Comparison of ENCODE assay signal across 22 cellular contexts in genomic region chr12:21416611-21417121, GRCh38. TPM values are rescaled to one million over a fixed set of nuclear protein-coding genes. Genes with fewer than 3 reads are reported as not detected.
DNase-seq lines count a peak whose midpoint lies in the region; ATAC-seq and TF ChIP-seq lines count a peak whose summit lies in the region.
"Had no signal": no experiment of that assay in that cellular context is flagged by ENCODE, and none has a peak within 500 bp of the region (broad histone marks: within the 10 kb centered on the region; RNA-seq: fewer than 3 reads in every experiment).

No MANE protein-coding gene starts in this region.

- no peak overlapping the region for H3K4me3 Mint-ChIP-seq in neural progenitor cell
- H3K4me3 Mint-ChIP-seq in activated naive CD4-positive, alpha-beta T cell treated with anti-CD3 and anti-CD28 coated beads for 36 hours, result no peak overlapping the region
- H3K4me3 Mint-ChIP-seq in CD8-positive, alpha-beta memory T cell, result no peak overlapping the region
- H3K4me3 Mint-ChIP-seq: naive B cell had no signal

- H3K4me3 ChIP-seq in fibroblast of lung (replicated peaks in 1 of 4; ENCODE audit: control extremely low read depth in 1 of 4, insufficient read depth in 1 of 4, low read depth in 3 of 4, low read length in 4 of 4) (no peak overlapping the region), neural progenitor cell (no peak overlapping the region)
- no peak overlapping the region for H3K4me3 ChIP-seq in CD8-positive, alpha-beta memory T cell (ENCODE audit: low read length)
- H3K4me3 ChIP-seq: coronary artery, esophagus squamous epithelium, MG63, suprapubic skin had no signal

- H3F3A ChIP-seq in neural progenitor cell (ENCODE audit: low read depth), result no peaks in the 10 kb centered on the region

- TF ChIP-seq CTCF in fibroblast of lung (conservative IDR thresholded peaks at IDR 0.05 in 1 of 2, IDR thresholded peaks at IDR 0.05 in 1 of 2; ENCODE audit: low read depth in 1 of 2, low read length in 2 of 2) (no peak), neural progenitor cell (IDR thresholded peaks at IDR 0.05) (no peak)

- no peaks in the 10 kb centered on the region for H3K36me3 ChIP-seq in fibroblast of lung (ENCODE audit: control insufficient read depth, insufficient read depth, low read length)
- H3K36me3 ChIP-seq in neural progenitor cell, result no peaks in the 10 kb centered on the region
- H3K36me3 ChIP-seq in CD8-positive, alpha-beta memory T cell (ENCODE audit: insufficient read depth, low read length), result no peaks in the 10 kb centered on the region
- H3K36me3 ChIP-seq: BE2C, esophagus squamous epithelium, MG63, suprapubic skin, WERI-Rb-1 had no signal

- H3K27me3 ChIP-seq in fibroblast of lung (ENCODE audit: control insufficient read depth, insufficient read depth, low read length) (no peaks in the 10 kb centered on the region), neural progenitor cell (no peaks in the 10 kb centered on the region)
- H3K27me3 ChIP-seq in CD8-positive, alpha-beta memory T cell (ENCODE audit: insufficient read depth, low read length, poor library complexity, severe bottlenecking), result peaks cover 4% of the 10 kb centered on the region
- H3K27me3 ChIP-seq: MG63, suprapubic skin had no signal

- CTCF ChIA-PET in activated naive CD4-positive, alpha-beta T cell treated with anti-CD3 and anti-CD28 coated beads for 36 hours (lab: Charles Lee), result no interaction called here
- CTCF ChIA-PET in CD8-positive, alpha-beta memory T cell (lab: Charles Lee), result no interaction called here

- H3K9ac ChIP-seq in fibroblast of lung (ENCODE audit: insufficient read depth, low read length) (no peak overlapping the region), neural progenitor cell (no peak overlapping the region)

- no peaks in the 10 kb centered on the region for H4K20me1 ChIP-seq in fibroblast of lung (ENCODE audit: control insufficient read depth, extremely low read depth, insufficient read depth, low read length)
- no peaks in the 10 kb centered on the region for H4K20me1 ChIP-seq in neural progenitor cell (ENCODE audit: low read depth)

- peaks cover 11% of the 10 kb centered on the region for H3K4me1 Mint-ChIP-seq in neural progenitor cell
- no peaks in the 10 kb centered on the region for H3K4me1 Mint-ChIP-seq in activated naive CD4-positive, alpha-beta T cell treated with anti-CD3 and anti-CD28 coated beads for 36 hours (ENCODE audit: low read depth)
- H3K4me1 Mint-ChIP-seq in CD8-positive, alpha-beta memory T cell, result no peaks in the 10 kb centered on the region
- H3K4me1 Mint-ChIP-seq: naive B cell had no signal

- intact Hi-C loops in activated naive CD4-positive, alpha-beta T cell treated with anti-CD3 and anti-CD28 coated beads for 36 hours (cut with micrococcal nuclease), result loop anchor here (10.0 kb wide), 1 partner anchor 358 kb away; the partner anchor contains the start of gene KCNJ8
- intact Hi-C loops in left cardiac atrium (cut with DNase I), result no loop called here

- H3K27ac ChIP-seq in fibroblast of lung (ENCODE audit: insufficient read depth, low read length) (no peak overlapping the region), neural progenitor cell (no peak overlapping the region)
- no peak overlapping the region for H3K27ac ChIP-seq in CD8-positive, alpha-beta memory T cell (ENCODE audit: low read depth, low read length)
- H3K27ac ChIP-seq: coronary artery, esophagus squamous epithelium, suprapubic skin, WERI-Rb-1 had no signal

- H3K9me3 ChIP-seq in fibroblast of lung (ENCODE audit: control insufficient read depth, insufficient read depth, low read depth, low read length) (no peaks in the 10 kb centered on the region), neural progenitor cell (ENCODE audit: low read depth) (no peaks in the 10 kb centered on the region)
- H3K9me3 ChIP-seq in CD8-positive, alpha-beta memory T cell (ENCODE audit: low read length), result no peaks in the 10 kb centered on the region
- H3K9me3 ChIP-seq: BE2C, esophagus squamous epithelium, MG63, suprapubic skin had no signal

- peak overlapping the region; percentile 35 for H3K27ac Mint-ChIP-seq in neural progenitor cell
- no peak overlapping the region for H3K27ac Mint-ChIP-seq in activated naive CD4-positive, alpha-beta T cell treated with anti-CD3 and anti-CD28 coated beads for 36 hours
- H3K27ac Mint-ChIP-seq in CD8-positive, alpha-beta memory T cell, result peak overlapping the region in 1 of 8 donors; percentile 29
- H3K27ac Mint-ChIP-seq: activated T-helper 2 cell treated with anti-CD3 and anti-CD28 coated beads, Interferon-gamma antibody, Interleukin-2, Interleukin-4, amounts not matched to agents 10 μg/mL and 5 μg/mL and 100 μg/mL, durations not matched to agents 14 hours and 24 hours and 36 hours; naive B cell had no signal

- POLR2A ChIA-PET in CD8-positive, alpha-beta memory T cell (lab: Charles Lee), result no interaction called here

- no peaks in the 10 kb centered on the region for H3K36me3 Mint-ChIP-seq in neural progenitor cell
- no peaks in the 10 kb centered on the region for H3K36me3 Mint-ChIP-seq in activated naive CD4-positive, alpha-beta T cell treated with anti-CD3 and anti-CD28 coated beads for 36 hours (ENCODE audit: low read depth)
- H3K36me3 Mint-ChIP-seq in CD8-positive, alpha-beta memory T cell, result peaks cover 0 to 2% (median 0%) of the 10 kb centered on the region in 3 donors
- H3K36me3 Mint-ChIP-seq: naive B cell had no signal

- H3K27me3 Mint-ChIP-seq in neural progenitor cell (ENCODE audit: insufficient read depth, low read depth), result peaks cover 2% of the 10 kb centered on the region
- H3K27me3 Mint-ChIP-seq in activated naive CD4-positive, alpha-beta T cell treated with anti-CD3 and anti-CD28 coated beads for 36 hours (ENCODE audit: low read depth), result peaks cover 18% of the 10 kb centered on the region
- H3K27me3 Mint-ChIP-seq in CD8-positive, alpha-beta memory T cell, result peaks cover 8 to 34% of the 10 kb centered on the region in 2 donors

- DNase-seq in COLO829 (ENCODE audit: low spot score) (peak; percentile 23), NCI-H226 (peak; percentile 25), fibroblast of lung (ENCODE audit: low read depth in 2 of 2) (peak; percentile 2 to 62), neural progenitor cell (ENCODE audit: low spot score) (peak; percentile 39), left cardiac atrium (no peak)
- no peak for DNase-seq in activated naive CD4-positive, alpha-beta T cell treated with anti-CD3 and anti-CD28 coated beads for 36 hours
- DNase-seq in CD8-positive, alpha-beta memory T cell, result no peak
- DNase-seq: activated CD8-positive, alpha-beta memory T cell treated with anti-CD3 and anti-CD28 coated beads for 24 hours; BE2C; DMS153; esophagus squamous epithelium; MG63; naive B cell; NCI-H187 treated with DMSO at 0.1 percent for 48 hours; NCI-H69; stimulated activated CD4-positive, alpha-beta T cell treated with anti-CD3 and anti-CD28 coated beads, Interleukin-2, amount 100 ng/mL, for 24 hours; WERI-Rb-1 had no signal

- H3K4me1 ChIP-seq in fibroblast of lung (ENCODE audit: control insufficient read depth, extremely low read depth, insufficient read depth, low read length), result no peaks in the 10 kb centered on the region
- peaks cover 11% of the 10 kb centered on the region for H3K4me1 ChIP-seq in neural progenitor cell
- H3K4me1 ChIP-seq in CD8-positive, alpha-beta memory T cell (ENCODE audit: insufficient read depth, low read length), result no peaks in the 10 kb centered on the region
- H3K4me1 ChIP-seq: BE2C, esophagus squamous epithelium, suprapubic skin had no signal

- H3K4me2 ChIP-seq in fibroblast of lung (ENCODE audit: extremely low read depth, insufficient read depth, low read length) (no peak overlapping the region), neural progenitor cell (peak overlapping the region; percentile 3)

- no peak for ATAC-seq in GM21447 (IDR thresholded peaks at IDR 0.05; ENCODE audit: unreplicated experiment)
- ATAC-seq in left cardiac atrium, result no peak

- H3K79me2 ChIP-seq in fibroblast of lung (ENCODE audit: control insufficient read depth, insufficient read depth, low read length) (no peaks in the 10 kb centered on the region), neural progenitor cell (ENCODE audit: low read depth) (no peaks in the 10 kb centered on the region)

- no peaks in the 10 kb centered on the region for H3K9me3 Mint-ChIP-seq in neural progenitor cell
- no peaks in the 10 kb centered on the region for H3K9me3 Mint-ChIP-seq in activated naive CD4-positive, alpha-beta T cell treated with anti-CD3 and anti-CD28 coated beads for 36 hours
- no peaks in the 10 kb centered on the region for H3K9me3 Mint-ChIP-seq in CD8-positive, alpha-beta memory T cell
- H3K9me3 Mint-ChIP-seq: activated T-helper 2 cell treated with anti-CD3 and anti-CD28 coated beads, Interferon-gamma antibody, Interleukin-2, Interleukin-4, amounts not matched to agents 10 μg/mL and 5 μg/mL and 100 μg/mL, durations not matched to agents 14 hours and 24 hours and 36 hours; naive B cell had no signal

- no peak overlapping the region for H2AFZ ChIP-seq in fibroblast of lung (ENCODE audit: low read length)
- H2AFZ ChIP-seq in neural progenitor cell (replicated peaks), result no peak overlapping the region

RNA-seq across cellular contexts. Expression of gene PYROXD1, which starts 20.8 kb away (rescaled TPM):
- total RNA-seq in fibroblast of lung (9.5 and 13.9 TPM in 2 replicates), neural progenitor cell (ENCODE audit: low replicate concordance) (4.5 and 5.1 TPM in 2 replicates), left cardiac atrium (10 to 100 TPM; 10.8 to 13.2 TPM)
- polyA plus RNA-seq in fibroblast of lung, result 12.1 and 14.6 TPM in 2 replicates
- polyA plus RNA-seq in fibroblast of lung (2012), result 10.4 and 12.1 TPM in 2 replicates
- polyA minus RNA-seq in fibroblast of lung (ENCODE audit: low replicate concordance), result 0.55 and 9.2 TPM in 2 replicates
- total RNA-seq in activated naive CD4-positive, alpha-beta T cell treated with anti-CD3 and anti-CD28 coated beads for 36 hours, result 10 to 100 TPM; 21.0 to 21.6 TPM
- 10 to 100 TPM; 26.6 to 29.3 TPM for total RNA-seq in CD8-positive, alpha-beta memory T cell
- 25.0 TPM for polyA plus RNA-seq in CD8-positive, alpha-beta memory T cell

RNA-seq across cellular contexts. Expression of gene IAPP, which starts 44.0 kb away (rescaled TPM):
- total RNA-seq in fibroblast of lung (not detected in 2 replicates), neural progenitor cell (ENCODE audit: low replicate concordance) (0.15 and 0.92 TPM in 2 replicates), left cardiac atrium (not detected)
- not detected in 2 replicates for polyA plus RNA-seq in fibroblast of lung
- not detected in 2 replicates for polyA plus RNA-seq in fibroblast of lung (2012)
- polyA minus RNA-seq in fibroblast of lung (ENCODE audit: low replicate concordance), result not detected in 2 replicates
- not detected for total RNA-seq in activated naive CD4-positive, alpha-beta T cell treated with anti-CD3 and anti-CD28 coated beads for 36 hours
- not detected for total RNA-seq in CD8-positive, alpha-beta memory T cell
- not detected for polyA plus RNA-seq in CD8-positive, alpha-beta memory T cell
- total RNA-seq: activated T-helper 2 cell treated with anti-CD3 and anti-CD28 coated beads, Interferon-gamma antibody, Interleukin-2, Interleukin-4, amounts not matched to agents 10 μg/mL and 5 μg/mL and 100 μg/mL, durations not matched to agents 14 hours and 24 hours and 36 hours; esophagus squamous epithelium; HT-29; suprapubic skin had no signal

Comparison
In these comparisons a context has a peak if more than half of its experiments do, and no peak if none do; other contexts are left out.
1. DNase-seq: peak in COLO829 (single experiment), NCI-H226 (single experiment), fibroblast of lung (2 of 2) and neural progenitor cell (single experiment); none in activated naive CD4-positive, alpha-beta T cell treated with anti-CD3 and anti-CD28 coated beads for 36 hours (single experiment), CD8-positive, alpha-beta memory T cell (0 of 5) and left cardiac atrium (single experiment).